ENCODE assay signal across 3 cellular contexts in the genomic region with DNA sequence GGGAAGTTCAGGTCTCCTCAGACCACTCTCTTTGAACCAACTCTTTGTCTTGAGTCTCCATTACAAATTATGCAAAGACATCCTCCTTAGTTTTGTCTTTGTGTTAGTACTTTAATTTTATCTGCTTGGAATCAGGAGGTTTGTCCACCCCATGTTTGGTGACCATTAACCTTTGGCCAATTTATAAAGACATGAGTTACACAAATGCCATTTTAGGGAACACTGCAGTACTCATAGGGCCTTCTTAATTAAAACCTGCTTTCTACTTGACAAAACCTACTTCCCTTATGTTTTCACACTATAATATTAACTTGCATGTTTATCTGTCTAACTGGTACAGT.
A peak's percentile ranks its signal among the peaks of the same experiment; 100 is the strongest.
TF ChIP-seq lines count a peak whose summit lies in the region.

No MANE protein-coding gene starts in this region.

TF ChIP-seq in SK-N-SH, 30 proteins besides CTCF, POLR2A, EP300 and RAD21:
- no peak for TF ChIP-seq RXRA (IDR thresholded peaks at IDR 0.05; ENCODE audit: borderline replicate concordance, low read depth)
- TF ChIP-seq ZBTB33 (IDR thresholded peaks at IDR 0.05; ENCODE audit: borderline replicate concordance, low read depth) = no peak
- no peak for TF ChIP-seq RCOR1 (IDR thresholded peaks at IDR 0.05; ENCODE audit: low read length)
- no peak for TF ChIP-seq POLR2AphosphoS5 (IDR thresholded peaks at IDR 0.05; ENCODE audit: low read depth, low read length)
- TF ChIP-seq MEF2A (IDR thresholded peaks at IDR 0.05; ENCODE audit: borderline replicate concordance, low read depth) = no peak
- no peak for TF ChIP-seq CHD2 (IDR thresholded peaks at IDR 0.05; ENCODE audit: low read length, partially characterized antibody)

TF ChIP-seq in SK-N-SH treated with all-trans-retinoic acid at 6 μM for 48 hours, 23 proteins besides CTCF, POLR2A, EP300 and RAD21:
- TF ChIP-seq ZC3H10 (CRISPR knock-in tag; IDR thresholded peaks at IDR 0.05) (no peak), TOX (CRISPR knock-in tag; IDR thresholded peaks at IDR 0.05; ENCODE audit: borderline replicate concordance) (no peak), ZNF8 (CRISPR knock-in tag; IDR thresholded peaks at IDR 0.05) (no peak), PATZ1 (CRISPR knock-in tag; IDR thresholded peaks at IDR 0.05; ENCODE audit: borderline replicate concordance) (no peak), OSR1 (CRISPR knock-in tag; IDR thresholded peaks at IDR 0.05) (no peak), ISL1 (CRISPR knock-in tag; IDR thresholded peaks at IDR 0.05) (no peak), RARB (CRISPR knock-in tag; IDR thresholded peaks at IDR 0.05) (no peak), ARNTL (CRISPR knock-in tag; IDR thresholded peaks at IDR 0.05; ENCODE audit: borderline replicate concordance, low read depth) (no peak), ZNF70 (CRISPR knock-in tag; IDR thresholded peaks at IDR 0.05) (no peak), ESRRG (CRISPR knock-in tag; IDR thresholded peaks at IDR 0.05) (no peak), POU6F1 (CRISPR knock-in tag; IDR thresholded peaks at IDR 0.05; ENCODE audit: borderline replicate concordance, low read depth) (no peak), CSDC2 (CRISPR knock-in tag; IDR thresholded peaks at IDR 0.05) (no peak), PPARA (CRISPR knock-in tag; IDR thresholded peaks at IDR 0.05; ENCODE audit: borderline replicate concordance) (no peak), ZFP30 (CRISPR knock-in tag; IDR thresholded peaks at IDR 0.05) (no peak), ZNF565 (CRISPR knock-in tag; conservative IDR thresholded peaks at IDR 0.05; ENCODE audit: low read depth) (no peak), TCF4 (CRISPR knock-in tag; IDR thresholded peaks at IDR 0.05; ENCODE audit: borderline replicate concordance) (no peak), ZFP3 (CRISPR knock-in tag; IDR thresholded peaks at IDR 0.05) (no peak), SNAI2 (CRISPR knock-in tag; IDR thresholded peaks at IDR 0.05) (no peak), TSHZ2 (CRISPR knock-in tag; IDR thresholded peaks at IDR 0.05) (no peak), GLIS3 (CRISPR knock-in tag; IDR thresholded peaks at IDR 0.05) (no peak)

TF ChIP-seq in K562, 482 proteins besides CTCF, POLR2A, EP300 and RAD21 (continues in another document):
- TF ChIP-seq TFAM (CRISPR knock-in tag; conservative IDR thresholded peaks at IDR 0.05) (no peak), TCF7L2 (IDR thresholded peaks at IDR 0.05; ENCODE audit: low read depth, low read length) (no peak), TEAD4 (IDR thresholded peaks at IDR 0.05; ENCODE audit: low read length) (peak; percentile 36; the same call in 1 of the 2 replicates), TEAD4 (CRISPR knock-in tag; IDR thresholded peaks at IDR 0.05; ENCODE audit: borderline replicate concordance) (no peak), SRF (CRISPR knock-in tag; IDR thresholded peaks at IDR 0.05) (peak in 1 of 2 experiments; percentile 68; a peak in 1 of 4 replicates), ARID2 (IDR thresholded peaks at IDR 0.05) (0 out of 2 replicates have a peak, but pooled peaks have one; percentile 9), NR2C2 (CRISPR knock-in tag; IDR thresholded peaks at IDR 0.05) (no peak), NR2C2 (tag; IDR thresholded peaks at IDR 0.05) (peak; percentile 57; the same call in 1 of the 2 replicates), TAL1 (IDR thresholded peaks at IDR 0.05) (peak; percentile 22; the same call in 1 of the 2 replicates), ZNF77 (CRISPR knock-in tag; IDR thresholded peaks at IDR 0.05) (no peak), LARP7 (IDR thresholded peaks at IDR 0.05) (no peak), HMG20B (CRISPR knock-in tag; IDR thresholded peaks at IDR 0.05) (no peak), GTF2A2 (tag; IDR thresholded peaks at IDR 0.05) (0 out of 2 replicates have a peak, but pooled peaks have one; percentile 42), DMBX1 (CRISPR knock-in tag; IDR thresholded peaks at IDR 0.05; ENCODE audit: borderline replicate concordance) (no peak), NR3C1 (CRISPR knock-in tag; IDR thresholded peaks at IDR 0.05) (no peak), NR0B1 (IDR thresholded peaks at IDR 0.05; ENCODE audit: partially characterized antibody) (no peak), SMARCE1 (IDR thresholded peaks at IDR 0.05) (no peak), SMAD4 (CRISPR knock-in tag; conservative IDR thresholded peaks at IDR 0.05) (no peak), TCF3 (CRISPR knock-in tag; IDR thresholded peaks at IDR 0.05) (0 out of 2 replicates have a peak, but pooled peaks have one; percentile 13), CBX3 (IDR thresholded peaks at IDR 0.05; ENCODE audit: borderline replicate concordance in 1 of 2, low read length in 2 of 2) (no peak), CUX1 (CRISPR knock-in tag; IDR thresholded peaks at IDR 0.05) (no peak), MTF1 (CRISPR knock-in tag; IDR thresholded peaks at IDR 0.05; ENCODE audit: borderline replicate concordance) (no peak), L3MBTL2 (IDR thresholded peaks at IDR 0.05) (no peak), CBFB (CRISPR knock-in tag; IDR thresholded peaks at IDR 0.05) (no peak), E2F3 (CRISPR knock-in tag; IDR thresholded peaks at IDR 0.05) (no peak), ZNF134 (CRISPR knock-in tag; conservative IDR thresholded peaks at IDR 0.05) (no peak), BCL6 (CRISPR knock-in tag; IDR thresholded peaks at IDR 0.05) (no peak), SMARCA4 (IDR thresholded peaks at IDR 0.05) (0 out of 2 replicates have a peak, but pooled peaks have one; percentile 0), CBFA2T3 (IDR thresholded peaks at IDR 0.05) (peak; percentile 61), MGA (IDR thresholded peaks at IDR 0.05) (no peak)
- TF ChIP-seq, protein P1, sequence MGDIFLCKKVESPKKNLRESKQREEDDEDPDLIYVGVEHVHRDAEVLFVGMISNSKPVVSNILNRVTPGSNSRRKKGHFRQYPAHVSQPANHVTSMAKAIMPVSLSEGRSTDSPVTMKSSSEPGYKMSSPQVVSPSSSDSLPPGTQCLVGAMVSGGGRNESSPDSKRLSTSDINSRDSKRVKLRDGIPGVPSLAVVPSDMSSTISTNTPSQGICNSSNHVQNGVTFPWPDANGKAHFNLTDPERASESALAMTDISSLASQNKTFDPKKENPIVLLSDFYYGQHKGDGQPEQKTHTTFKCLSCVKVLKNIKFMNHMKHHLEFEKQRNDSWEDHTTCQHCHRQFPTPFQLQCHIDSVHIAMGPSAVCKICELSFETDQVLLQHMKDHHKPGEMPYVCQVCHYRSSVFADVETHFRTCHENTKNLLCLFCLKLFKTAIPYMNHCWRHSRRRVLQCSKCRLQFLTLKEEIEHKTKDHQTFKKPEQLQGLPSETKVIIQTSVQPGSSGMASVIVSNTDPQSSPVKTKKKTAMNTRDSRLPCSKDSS (IDR thresholded peaks at IDR 0.05; ENCODE audit: low read depth, partially characterized antibody) = no peak
